ENCODE assay signal across 21 cellular contexts in the genomic region with DNA sequence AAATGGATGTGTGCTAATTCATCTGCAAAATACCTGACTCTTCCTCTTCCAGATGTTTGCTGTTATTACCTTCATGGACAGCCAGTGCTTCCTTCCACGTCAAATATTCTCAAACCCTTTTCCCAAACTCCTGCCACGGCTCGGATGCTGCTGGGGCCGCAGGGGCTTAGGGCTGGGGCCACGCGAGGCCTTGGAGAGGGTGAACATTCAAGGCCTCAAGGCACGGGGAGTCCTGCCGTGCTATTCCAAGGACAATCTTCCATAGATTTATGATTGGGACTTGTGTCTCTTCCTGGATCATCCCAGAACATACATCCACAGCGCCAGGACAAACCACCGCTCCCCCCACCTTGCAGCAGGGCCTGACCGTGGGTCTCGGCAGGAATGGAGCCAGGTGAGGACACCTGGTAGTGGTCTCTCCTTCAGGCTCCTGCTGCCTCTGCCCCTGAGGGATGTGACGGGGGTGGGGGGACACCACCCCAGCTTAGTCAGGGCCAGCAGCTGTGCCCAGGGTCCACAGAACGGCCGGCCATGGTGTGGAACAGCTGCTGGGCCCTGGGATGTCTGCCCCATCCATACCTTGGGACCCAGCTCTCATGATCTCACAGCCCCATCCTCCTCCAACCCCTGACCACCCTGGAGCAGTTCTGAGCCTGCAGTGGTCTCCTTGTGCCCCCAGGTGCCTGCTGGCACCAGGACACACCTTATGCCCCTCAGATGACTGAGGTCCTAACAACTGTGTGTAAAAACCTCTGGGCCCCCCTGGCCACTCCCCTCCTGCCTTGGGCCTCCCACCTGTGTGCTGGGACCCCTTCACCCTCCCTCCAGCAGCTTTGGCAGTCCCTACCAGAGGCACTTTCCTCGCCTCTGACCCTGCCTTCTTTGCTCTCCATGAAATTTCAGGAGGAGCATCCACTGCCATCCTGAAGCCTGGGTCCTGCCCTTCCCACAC. TPM values are rescaled to one million over a fixed set of nuclear protein-coding genes. Genes with fewer than 3 reads are reported as not detected.
DNase-seq lines count a peak whose midpoint lies in the region; ATAC-seq and TF ChIP-seq lines count a peak whose summit lies in the region.
"Had no signal": no experiment of that assay in that cellular context is flagged by ENCODE, and none has a peak within 500 bp of the region (broad histone marks: within the 10 kb centered on the region; RNA-seq: fewer than 3 reads in every experiment).

No MANE protein-coding gene starts in this region.

- H3K9ac ChIP-seq in endodermal cell (ENCODE audit: extremely low read depth, low read length, poor library complexity, severe bottlenecking) = no peak overlapping the region
- H3K9ac ChIP-seq: GM23248 had no signal

- ATAC-seq in Right ventricle myocardium inferior = peak; percentile 23
- ATAC-seq in left cardiac atrium = no peak
- peak; percentile 12 for ATAC-seq in upper lobe of right lung
- ATAC-seq in HG03442 (IDR thresholded peaks at IDR 0.05; ENCODE audit: unreplicated experiment) = no peak
- ATAC-seq: HCT116 had no signal

- no peaks in the 10 kb centered on the region for H3K9me3 Mint-ChIP-seq in endodermal cell
- H3K9me3 Mint-ChIP-seq in osteocyte (ENCODE audit: unreplicated experiment) = no peaks in the 10 kb centered on the region

- H3K36me3 Mint-ChIP-seq in endodermal cell (ENCODE audit: low read depth) (no peaks in the 10 kb centered on the region), osteocyte (ENCODE audit: unreplicated experiment) (no peaks in the 10 kb centered on the region)

- no peak overlapping the region for H3K27ac Mint-ChIP-seq in endodermal cell
- no peak overlapping the region for H3K27ac Mint-ChIP-seq in osteocyte (ENCODE audit: unreplicated experiment)

- TF ChIP-seq CTCF in endodermal cell (conservative IDR thresholded peaks at IDR 0.05) (no peak), osteocyte (IDR thresholded peaks at IDR 0.05) (no peak), upper lobe of right lung (IDR thresholded peaks at IDR 0.05) (no peak)

- peaks cover 2% of the 10 kb centered on the region for H3K4me1 ChIP-seq in endodermal cell (ENCODE audit: control insufficient read depth, insufficient read depth, low read length)
- H3K4me1 ChIP-seq in upper lobe of right lung = no peaks in the 10 kb centered on the region

- H3K27ac ChIP-seq in endodermal cell (ENCODE audit: low read depth, low read length) (no peak overlapping the region), upper lobe of right lung (no peak overlapping the region)
- H3K27ac ChIP-seq: GM23248 had no signal

- H3K27me3 ChIP-seq in endodermal cell (ENCODE audit: control insufficient read depth, insufficient read depth, low read length, poor library complexity, severe bottlenecking) = no peaks in the 10 kb centered on the region
- peaks cover 15% of the 10 kb centered on the region for H3K27me3 ChIP-seq in upper lobe of right lung

- 87 to 88% methylated on average over 11 to 16 of the region's 16 CpGs for WGBS in endodermal cell (ENCODE audit: insufficient coverage in 1 of 2, insufficient read length in 1 of 2), 2 experiments

- no peak overlapping the region for H3K4me3 ChIP-seq in endodermal cell (ENCODE audit: low read length)
- H3K4me3 ChIP-seq in upper lobe of right lung = no peak overlapping the region
- H3K4me3 ChIP-seq: GM23248, K562 had no signal

- H3K36me3 ChIP-seq in endodermal cell (ENCODE audit: control insufficient read depth, insufficient read depth, low read length) (no peaks in the 10 kb centered on the region), upper lobe of right lung (no peaks in the 10 kb centered on the region)

- H3K9me3 ChIP-seq in endodermal cell (ENCODE audit: control insufficient read depth, low read length) (peaks cover 11% of the 10 kb centered on the region), upper lobe of right lung (no peaks in the 10 kb centered on the region)

- H3K4me1 Mint-ChIP-seq in endodermal cell (peaks cover 30% of the 10 kb centered on the region), osteocyte (ENCODE audit: unreplicated experiment) (no peaks in the 10 kb centered on the region)

- peaks cover under 1% of the 10 kb centered on the region for H3K27me3 Mint-ChIP-seq in endodermal cell (ENCODE audit: insufficient read depth)
- H3K27me3 Mint-ChIP-seq in osteocyte (ENCODE audit: unreplicated experiment) = no peaks in the 10 kb centered on the region

- no peak overlapping the region for H3K4me3 Mint-ChIP-seq in endodermal cell
- no peak overlapping the region for H3K4me3 Mint-ChIP-seq in osteocyte (ENCODE audit: unreplicated experiment)

- intact Hi-C loops in Right ventricle myocardium inferior (cut with DNase I) = no loop called here
- intact Hi-C loops in left cardiac atrium (cut with DNase I) = no loop called here
- intact Hi-C loops in upper lobe of right lung (cut with DNase I) = no loop called here

- DNase-seq in Right ventricle myocardium inferior (ENCODE audit: missing footprints) (peak; percentile 55), left cardiac atrium (no peak), endodermal cell (peak; percentile 34), osteocyte (ENCODE audit: extremely low spot score, unreplicated experiment) (peak; percentile 74), upper lobe of right lung (no peak), NCI-H226 (no peak), NOMO-1 (lab: John Stamatoyannopoulos, UW; ENCODE audit: unreplicated experiment in 2 of 2) (no peak)
- DNase-seq: C1 segment of cervical spinal cord, GF-D8, GM23248, NCI-H1436, NCI-H2029, NCI-H2171 treated with DMSO at 0.1 percent for 48 hours, NCI-H510A, NCI-H82, SHP77 had no signal

RNA-seq across cellular contexts. Expression of a gene that starts 16.7 kb away (rescaled TPM):
- 17.0 TPM for total RNA-seq in Right ventricle myocardium inferior
- 1 to 10 TPM; 6.3 to 8.5 TPM for total RNA-seq in left cardiac atrium
- total RNA-seq in endodermal cell = 1 to 10 TPM in 1 of 2 donors, under 1 TPM in 1; 0.64 to 1.8 TPM
- polyA plus RNA-seq in endodermal cell (2013, experiment 1 of 2) = 0.57 TPM
- 0.41 TPM for polyA plus RNA-seq in endodermal cell (2013, experiment 2 of 2)
- total RNA-seq in osteocyte = 0.19 and 0.39 TPM in 2 replicates
- 4.5 TPM for total RNA-seq in upper lobe of right lung
- total RNA-seq: A673, GM23248, M059J had no signal
- polyA plus RNA-seq: GM23248, K562 had no signal

Comparison
In these comparisons a context has a peak if more than half of its experiments do, and no peak if none do; other contexts are left out.
1. ATAC-seq: peak in Right ventricle myocardium inferior (single experiment) and upper lobe of right lung (single experiment); none in left cardiac atrium (0 of 2) and HG03442 (single experiment).
2. DNase-seq: peak in Right ventricle myocardium inferior (single experiment), endodermal cell (single experiment) and osteocyte (single experiment); none in left cardiac atrium (single experiment), upper lobe of right lung (single experiment), NCI-H226 (single experiment) and NOMO-1 (0 of 2).